Comparison of ENCODE assay signal across 27 cellular contexts in the genomic region with DNA sequence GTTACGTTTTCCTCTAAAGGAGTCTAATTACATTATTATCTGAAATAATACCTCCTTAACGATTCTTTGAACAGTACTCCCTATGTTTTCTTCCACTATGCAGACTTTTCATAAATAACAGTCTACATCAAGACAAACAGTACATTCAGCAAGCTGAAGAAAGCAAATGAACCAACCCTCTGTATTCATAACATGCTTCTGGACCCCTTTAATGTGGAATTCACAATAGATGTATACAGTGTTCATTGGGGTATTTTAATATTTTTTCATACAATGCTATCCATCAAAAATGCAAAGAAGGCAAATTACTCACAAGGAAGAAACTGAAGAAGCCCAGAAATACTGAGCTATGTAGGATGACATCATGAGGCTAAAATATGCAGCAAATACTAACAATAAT.
A peak's percentile ranks its signal among the peaks of the same experiment; 100 is the strongest.
DNase-seq lines count a peak whose midpoint lies in the region; ATAC-seq, FAIRE-seq and TF ChIP-seq lines count a peak whose summit lies in the region.
"Had no signal": no experiment of that assay in that cellular context is flagged by ENCODE, and none has a peak within 500 bp of the region (broad histone marks: within the 10 kb centered on the region; RNA-seq: fewer than 3 reads in every experiment).

No MANE protein-coding gene starts in this region.

- peaks cover 0 to 19% of the 10 kb centered on the region in 2 experiments; a peak in 3 of 5 replicates for H3K27me3 ChIP-seq in HepG2 (ENCODE audit: control insufficient read depth in 1 of 2, insufficient read depth in 2 of 2, low read length in 2 of 2)
- H3K27me3 ChIP-seq in right lobe of liver: no peaks in the 10 kb centered on the region
- no peaks in the 10 kb centered on the region for H3K27me3 ChIP-seq in Karpas-422 (ENCODE audit: low read length)
- H3K27me3 ChIP-seq in ovary: no peaks in the 10 kb centered on the region
- H3K27me3 ChIP-seq in suprapubic skin: no peaks in the 10 kb centered on the region
- H3K27me3 ChIP-seq: BE2C; BLaER1 treated with 17β-estradiol and CSF1 and Interleukin-3, amounts not matched to agents 10 nM and 100 nM had no signal

- no peaks in the 10 kb centered on the region for H3K9me2 ChIP-seq in Karpas-422 (replicated peaks; ENCODE audit: insufficient read depth, low read length)

- H3K36me3 ChIP-seq in HepG2 (replicated peaks in 1 of 2; ENCODE audit: control insufficient read depth in 1 of 2, insufficient read depth in 2 of 2, low read length in 2 of 2) (no peaks in the 10 kb centered on the region), right lobe of liver (no peaks in the 10 kb centered on the region), Karpas-422 (ENCODE audit: insufficient read depth, low read length) (no peaks in the 10 kb centered on the region), SK-N-MC (ENCODE audit: insufficient read depth, low read length) (no peaks in the 10 kb centered on the region), ovary (no peaks in the 10 kb centered on the region), suprapubic skin (no peaks in the 10 kb centered on the region)
- H3K36me3 ChIP-seq: BE2C; BLaER1 treated with 17β-estradiol and CSF1 and Interleukin-3, amounts not matched to agents 10 nM and 100 nM had no signal

- no peak overlapping the region for H3K4me3 Mint-ChIP-seq in mesothelial cell of epicardium
- H3K4me3 Mint-ChIP-seq in activated T-cell treated with anti-CD3 and anti-CD28 coated beads, Interleukin-2, amount 50 U/mL, for 72 hours: no peak overlapping the region
- H3K4me3 Mint-ChIP-seq: CD14-positive monocyte; CD4-positive, alpha-beta T cell; CD8-positive, alpha-beta memory T cell had no signal

- BruUV-seq in HepG2 (replicated peaks; lab: Mats Ljungman, UMichigan): no TSS peak

- no peaks in the 10 kb centered on the region for H3K4me1 ChIP-seq in HepG2 (ENCODE audit: insufficient read depth, low read length)
- H3K4me1 ChIP-seq in right lobe of liver: no peaks in the 10 kb centered on the region
- peaks cover 100% of the 10 kb centered on the region for H3K4me1 ChIP-seq in Karpas-422 (ENCODE audit: low read length)
- H3K4me1 ChIP-seq in ovary (ENCODE audit: insufficient read depth): no peaks in the 10 kb centered on the region
- H3K4me1 ChIP-seq in suprapubic skin: no peaks in the 10 kb centered on the region
- H3K4me1 ChIP-seq: BE2C had no signal

- POLR2A ChIA-PET in HepG2 (lab: Yijun Ruan, JAX): no interaction called here

- no peak overlapping the region for H3K4me2 ChIP-seq in HepG2 (ENCODE audit: low read depth, low read length)
- H3K4me2 ChIP-seq in Karpas-422 (ENCODE audit: low read depth, low read length, poor library complexity, severe bottlenecking): peak overlapping the region; percentile 81
- H3K4me2 ChIP-seq: BLaER1 treated with 17β-estradiol and CSF1 and Interleukin-3, amounts not matched to agents 10 nM and 100 nM had no signal

- ATAC-seq in HepG2: no peak
- no peak for ATAC-seq in right lobe of liver
- no peak for ATAC-seq in activated T-cell treated with anti-CD3 and anti-CD28 coated beads, Interleukin-2, amount 50 U/mL, for 72 hours (replicated peaks in 1 of 2)
- ATAC-seq: HCT116 had no signal

- TF ChIP-seq EP300 in HepG2 (IDR thresholded peaks at IDR 0.05; ENCODE audit: low read depth in 2 of 2, low read length in 2 of 2) (no peak), HepG2 (CRISPR knock-in tag; IDR thresholded peaks at IDR 0.05; ENCODE audit: borderline replicate concordance) (no peak), ovary (IDR thresholded peaks at IDR 0.05) (no peak), suprapubic skin (IDR thresholded peaks at IDR 0.05) (no peak)

- H3K27me3 Mint-ChIP-seq in mesothelial cell of epicardium (ENCODE audit: low read depth): no peaks in the 10 kb centered on the region
- H3K27me3 Mint-ChIP-seq in activated T-cell treated with anti-CD3 and anti-CD28 coated beads, Interleukin-2, amount 50 U/mL, for 72 hours (ENCODE audit: low read depth): peaks cover 30% of the 10 kb centered on the region

- H3K9me3 Mint-ChIP-seq in mesothelial cell of epicardium: no peaks in the 10 kb centered on the region
- no peaks in the 10 kb centered on the region for H3K9me3 Mint-ChIP-seq in activated T-cell treated with anti-CD3 and anti-CD28 coated beads, Interleukin-2, amount 50 U/mL, for 72 hours
- H3K9me3 Mint-ChIP-seq: CD14-positive monocyte; CD4-positive, alpha-beta T cell; CD8-positive, alpha-beta memory T cell had no signal

- H3K9ac ChIP-seq in HepG2 (ENCODE audit: insufficient read depth, low read depth, low read length): no peak overlapping the region
- peak overlapping the region; percentile 74 for H3K9ac ChIP-seq in Karpas-422 (ENCODE audit: low read length)
- H3K9ac ChIP-seq in SK-N-MC (ENCODE audit: insufficient read length): no peak overlapping the region
- H3K9ac ChIP-seq: BLaER1 treated with 17β-estradiol and CSF1 and Interleukin-3, amounts not matched to agents 10 nM and 100 nM had no signal

- H3K4me1 Mint-ChIP-seq in mesothelial cell of epicardium: peaks cover 66% of the 10 kb centered on the region
- H3K4me1 Mint-ChIP-seq in activated T-cell treated with anti-CD3 and anti-CD28 coated beads, Interleukin-2, amount 50 U/mL, for 72 hours (ENCODE audit: low read depth): no peaks in the 10 kb centered on the region
- H3K4me1 Mint-ChIP-seq: CD14-positive monocyte had no signal

- H3K79me2 ChIP-seq in HepG2 (ENCODE audit: insufficient read depth, low read length): no peaks in the 10 kb centered on the region
- H3K79me2 ChIP-seq in Karpas-422 (ENCODE audit: low read length): no peaks in the 10 kb centered on the region

- 3% methylated on average over 2 of the region's 2 CpGs for WGBS in HepG2 (ENCODE audit: low lambda C conversion rate)
- 54% methylated on average over 2 of the region's 2 CpGs for WGBS in right lobe of liver (ENCODE audit: insufficient coverage, low coverage, low lambda C conversion rate, missing lambda C conversion rate)
- WGBS in ovary, 3 donors: 48 to 56% (median 52%) methylated on average over 2 of the region's 2 CpGs
- WGBS in suprapubic skin: 80% methylated on average over 2 of the region's 2 CpGs

- DNase-seq in HepG2 (ENCODE audit: low spot score) (no peak), right lobe of liver (no peak), Karpas-422 (peak; percentile 56), SK-N-MC (ENCODE audit: low read depth, low spot score) (no peak), mesothelial cell of epicardium (ENCODE audit: low spot score in 2 of 2, unreplicated experiment in 2 of 2) (no peak), ovary (no peak), suprapubic skin (ENCODE audit: low spot score in 2 of 2) (no peak)
- DNase-seq in activated T-cell treated with anti-CD3 and anti-CD28 coated beads, Interleukin-2, amount 50 U/mL, for 72 hours: no peak
- DNase-seq: ACHN; AML-193; BE2C; Calu3; CD4-positive, alpha-beta T cell; CD8-positive, alpha-beta memory T cell; COR-L47; DMS53; DMS79 treated with DMSO at 0.1 percent for 48 hours; GF-D8; H7 had no signal

- TF ChIP-seq RAD21 in HepG2 (CRISPR knock-in tag; IDR thresholded peaks at IDR 0.05): no peak

- intact Hi-C loops in HepG2 (cut with micrococcal nuclease; ENCODE audit: unreplicated experiment) (no loop called here), right lobe of liver (cut with DNase I) (loop anchor here in 1 of 2 donors (10.0 kb wide), 1 partner anchor 137 kb away; no protein-coding TSS in a partner anchor), ovary (cut with DNase I) (no loop called here)

- in situ Hi-C loops in HepG2 (cut with HindIII; ENCODE audit: extremely low pct_ligation_motif_present, low pct_unique_long_range_greater_than_20kb): no loop called here

- H2AFZ ChIP-seq in HepG2 (ENCODE audit: low read length) (no peak overlapping the region), Karpas-422 (ENCODE audit: low read length) (no peak overlapping the region)

- H3K9me3 ChIP-seq in HepG2 (ENCODE audit: low read length): no peaks in the 10 kb centered on the region
- H3K9me3 ChIP-seq in right lobe of liver: no peaks in the 10 kb centered on the region
- no peaks in the 10 kb centered on the region for H3K9me3 ChIP-seq in Karpas-422 (ENCODE audit: low read length)
- H3K9me3 ChIP-seq in SK-N-MC (ENCODE audit: low read depth, low read length): no peaks in the 10 kb centered on the region
- no peaks in the 10 kb centered on the region for H3K9me3 ChIP-seq in ovary
- no peaks in the 10 kb centered on the region for H3K9me3 ChIP-seq in suprapubic skin
- H3K9me3 ChIP-seq: BE2C; BLaER1 treated with 17β-estradiol and CSF1 and Interleukin-3, amounts not matched to agents 10 nM and 100 nM had no signal

- FAIRE-seq in HepG2 (lab: Jason Lieb, UNC): no peak
- FAIRE-seq: A204.1, GM12891, GM18507, H1 had no signal

- no peak overlapping the region for H3K4me3 ChIP-seq in HepG2 (replicated peaks in 1 of 3; ENCODE audit: insufficient read depth in 1 of 3, low read depth in 2 of 3, low read length in 3 of 3)
- no peak overlapping the region for H3K4me3 ChIP-seq in right lobe of liver
- peak overlapping the region; percentile 46; the same call in 1 of the 2 replicates for H3K4me3 ChIP-seq in Karpas-422 (ENCODE audit: low read length)
- H3K4me3 ChIP-seq in SK-N-MC: no peak overlapping the region
- no peak overlapping the region for H3K4me3 ChIP-seq in ovary
- no peak overlapping the region for H3K4me3 ChIP-seq in suprapubic skin
- H3K4me3 ChIP-seq: BLaER1 treated with 17β-estradiol and CSF1 and Interleukin-3, amounts not matched to agents 10 nM and 100 nM had no signal

- H3K27ac ChIP-seq in HepG2 (ENCODE audit: extremely low read length, insufficient read depth, low read length): no peak overlapping the region
- no peak overlapping the region for H3K27ac ChIP-seq in right lobe of liver
- H3K27ac ChIP-seq in Karpas-422 (ENCODE audit: low read length): peak overlapping the region; percentile 100
- H3K27ac ChIP-seq in SK-N-MC: peak overlapping the region; percentile 37; the same call in 1 of the 2 replicates
- no peak overlapping the region for H3K27ac ChIP-seq in ovary
- no peak overlapping the region for H3K27ac ChIP-seq in suprapubic skin
- H3K27ac ChIP-seq: 22Rv1; BLaER1 treated with 17β-estradiol and CSF1 and Interleukin-3, amounts not matched to agents 10 nM and 100 nM had no signal

- TF ChIP-seq POLR2A in HepG2 (IDR thresholded peaks at IDR 0.05; ENCODE audit: insufficient read depth in 1 of 2, low read depth in 2 of 2, low read length in 2 of 2) (no peak), right lobe of liver (IDR thresholded peaks at IDR 0.05) (no peak), ovary (IDR thresholded peaks at IDR 0.05) (no peak), suprapubic skin (IDR thresholded peaks at IDR 0.05) (no peak)

- no peaks in the 10 kb centered on the region for H3K36me3 Mint-ChIP-seq in mesothelial cell of epicardium
- H3K36me3 Mint-ChIP-seq in activated T-cell treated with anti-CD3 and anti-CD28 coated beads, Interleukin-2, amount 50 U/mL, for 72 hours (ENCODE audit: insufficient read depth in 2 of 2): no peaks in the 10 kb centered on the region
- H3K36me3 Mint-ChIP-seq: CD14-positive monocyte; CD8-positive, alpha-beta memory T cell had no signal

- H4K20me1 ChIP-seq in HepG2 (ENCODE audit: insufficient read depth, low read length) (no peaks in the 10 kb centered on the region), Karpas-422 (ENCODE audit: insufficient read depth, low read depth, low read length) (no peaks in the 10 kb centered on the region)
- H4K20me1 ChIP-seq: BLaER1 treated with 17β-estradiol and CSF1 and Interleukin-3, amounts not matched to agents 10 nM and 100 nM had no signal

- CTCF ChIA-PET in HepG2 (lab: Yijun Ruan, JAX; ENCODE audit: low intra/inter-chr PET ratio, low total read pairs): no interaction called here

- no peak for TF ChIP-seq CTCF in HepG2 (CRISPR knock-in tag; IDR thresholded peaks at IDR 0.05)
- no peak for TF ChIP-seq CTCF in right lobe of liver (IDR thresholded peaks at IDR 0.05)
- TF ChIP-seq CTCF in mesothelial cell of epicardium (IDR thresholded peaks at IDR 0.05; ENCODE audit: unreplicated experiment): no peak
- no peak for TF ChIP-seq CTCF in ovary (IDR thresholded peaks at IDR 0.05)
- no peak for TF ChIP-seq CTCF in suprapubic skin (IDR thresholded peaks at IDR 0.05)

- H3K27ac Mint-ChIP-seq in mesothelial cell of epicardium: peak overlapping the region; percentile 54
- no peak overlapping the region for H3K27ac Mint-ChIP-seq in activated T-cell treated with anti-CD3 and anti-CD28 coated beads, Interleukin-2, amount 50 U/mL, for 72 hours
- H3K27ac Mint-ChIP-seq: CD14-positive monocyte; CD4-positive, alpha-beta T cell had no signal

Comparison
In these comparisons a context has a peak if more than half of its experiments do, and no peak if none do; other contexts are left out.
1. H3K27ac ChIP-seq: peak in Karpas-422 (single experiment) and SK-N-MC (single experiment); none in HepG2 (single experiment), right lobe of liver (0 of 3), ovary (0 of 2) and suprapubic skin (single experiment).